1 cellular context compared by ENCODE assay signal in the genomic region with DNA sequence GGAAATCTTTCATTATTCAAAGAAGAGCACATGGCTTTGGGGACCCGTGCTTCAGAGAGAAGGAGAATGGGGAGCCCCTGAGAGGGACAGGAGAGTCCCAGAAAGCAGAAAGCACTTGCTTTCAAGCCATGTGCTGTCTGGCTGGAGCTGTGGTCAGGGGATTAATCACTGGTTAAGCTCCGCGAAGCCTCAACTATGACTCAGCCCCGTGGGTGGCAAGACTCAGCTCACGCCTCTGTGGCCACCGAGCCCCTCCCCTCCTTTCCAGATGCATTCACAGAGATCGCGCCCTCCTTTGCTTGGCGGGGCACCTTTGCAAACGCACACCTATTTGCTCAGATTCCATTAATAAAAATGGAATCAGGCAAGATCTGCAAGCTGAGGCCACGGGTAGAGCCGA.
TF ChIP-seq lines count a peak whose summit lies in the region.

No MANE protein-coding gene starts in this region.

TF ChIP-seq in K562, 482 proteins besides CTCF, POLR2A, EP300 and RAD21 (continued from another document):
- TF ChIP-seq, protein P1, sequence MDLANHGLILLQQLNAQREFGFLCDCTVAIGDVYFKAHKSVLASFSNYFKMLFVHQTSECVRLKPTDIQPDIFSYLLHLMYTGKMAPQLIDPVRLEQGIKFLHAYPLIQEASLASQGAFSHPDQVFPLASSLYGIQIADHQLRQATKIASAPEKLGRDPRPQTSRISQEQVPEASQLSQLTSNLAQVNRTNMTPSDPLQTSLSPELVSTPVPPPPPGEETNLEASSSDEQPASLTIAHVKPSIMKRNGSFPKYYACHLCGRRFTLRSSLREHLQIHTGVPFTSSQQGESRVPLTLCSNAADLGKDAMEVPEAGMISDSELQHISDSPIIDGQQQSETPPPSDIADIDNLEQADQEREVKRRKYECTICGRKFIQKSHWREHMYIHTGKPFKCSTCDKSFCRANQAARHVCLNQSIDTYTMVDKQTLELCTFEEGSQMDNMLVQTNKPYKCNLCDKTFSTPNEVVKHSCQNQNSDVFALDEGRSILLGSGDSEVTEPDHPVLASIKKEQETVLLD (IDR thresholded peaks at IDR 0.05): no peak
- TF ChIP-seq MTF1 (CRISPR knock-in tag; IDR thresholded peaks at IDR 0.05; ENCODE audit: borderline replicate concordance) (no peak), ZNF217 (CRISPR knock-in tag; IDR thresholded peaks at IDR 0.05) (no peak), ZZZ3 (IDR thresholded peaks at IDR 0.05) (no peak), PRMT5 (CRISPR knock-in tag; IDR thresholded peaks at IDR 0.05) (no peak), L3MBTL2 (IDR thresholded peaks at IDR 0.05) (peak; percentile 47; the same call in 1 of the 2 replicates), ARNT (IDR thresholded peaks at IDR 0.05) (no peak), ZSCAN32 (CRISPR knock-in tag; IDR thresholded peaks at IDR 0.05) (no peak), FOSL1 (tag; conservative IDR thresholded peaks at IDR 0.05) (0 out of 2 replicates have a peak, but pooled peaks have one; percentile 34), PCBP2 (IDR thresholded peaks at IDR 0.05; ENCODE audit: low read depth, low read length, poor library complexity, severe bottlenecking) (no peak), CREB3L1 (IDR thresholded peaks at IDR 0.05; ENCODE audit: borderline replicate concordance, low read depth) (no peak), GATA2 (CRISPR knock-in tag; IDR thresholded peaks at IDR 0.05) (no peak), MAFF (IDR thresholded peaks at IDR 0.05; ENCODE audit: low read length) (no peak), JUND (IDR thresholded peaks at IDR 0.05; ENCODE audit: borderline replicate concordance, low read depth, low read length) (peak; percentile 33; the same call in 1 of the 2 replicates), JUND (tag; IDR thresholded peaks at IDR 0.05; ENCODE audit: borderline replicate concordance, low read depth, low read length) (no peak), FUS (optimal IDR thresholded peaks at IDR 0.05; ENCODE audit: low read depth, low read length) (no peak), ATF1 (CRISPR knock-in tag; IDR thresholded peaks at IDR 0.05) (no peak), ATF1 (tag; IDR thresholded peaks at IDR 0.05) (no peak), PHTF2 (CRISPR knock-in tag; IDR thresholded peaks at IDR 0.05) (no peak), ZNF197 (CRISPR knock-in tag; IDR thresholded peaks at IDR 0.05; ENCODE audit: low read depth) (no peak), PBX2 (CRISPR knock-in tag; IDR thresholded peaks at IDR 0.05; ENCODE audit: low read depth) (no peak), PBX2 (tag; conservative IDR thresholded peaks at IDR 0.05; ENCODE audit: low read depth) (no peak), CTBP1 (IDR thresholded peaks at IDR 0.05; ENCODE audit: borderline replicate concordance) (no peak)
- TF ChIP-seq, protein P2, sequence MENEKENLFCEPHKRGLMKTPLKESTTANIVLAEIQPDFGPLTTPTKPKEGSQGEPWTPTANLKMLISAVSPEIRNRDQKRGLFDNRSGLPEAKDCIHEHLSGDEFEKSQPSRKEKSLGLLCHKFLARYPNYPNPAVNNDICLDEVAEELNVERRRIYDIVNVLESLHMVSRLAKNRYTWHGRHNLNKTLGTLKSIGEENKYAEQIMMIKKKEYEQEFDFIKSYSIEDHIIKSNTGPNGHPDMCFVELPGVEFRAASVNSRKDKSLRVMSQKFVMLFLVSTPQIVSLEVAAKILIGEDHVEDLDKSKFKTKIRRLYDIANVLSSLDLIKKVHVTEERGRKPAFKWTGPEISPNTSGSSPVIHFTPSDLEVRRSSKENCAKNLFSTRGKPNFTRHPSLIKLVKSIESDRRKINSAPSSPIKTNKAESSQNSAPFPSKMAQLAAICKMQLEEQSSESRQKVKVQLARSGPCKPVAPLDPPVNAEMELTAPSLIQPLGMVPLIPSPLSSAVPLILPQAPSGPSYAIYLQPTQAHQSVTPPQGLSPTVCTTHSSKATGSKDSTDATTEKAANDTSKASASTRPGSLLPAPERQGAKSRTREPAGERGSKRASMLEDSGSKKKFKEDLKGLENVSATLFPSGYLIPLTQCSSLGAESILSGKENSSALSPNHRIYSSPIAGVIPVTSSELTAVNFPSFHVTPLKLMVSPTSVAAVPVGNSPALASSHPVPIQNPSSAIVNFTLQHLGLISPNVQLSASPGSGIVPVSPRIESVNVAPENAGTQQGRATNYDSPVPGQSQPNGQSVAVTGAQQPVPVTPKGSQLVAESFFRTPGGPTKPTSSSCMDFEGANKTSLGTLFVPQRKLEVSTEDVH (IDR thresholded peaks at IDR 0.05; ENCODE audit: low read depth, partially characterized antibody): no peak
- TF ChIP-seq, protein P3, sequence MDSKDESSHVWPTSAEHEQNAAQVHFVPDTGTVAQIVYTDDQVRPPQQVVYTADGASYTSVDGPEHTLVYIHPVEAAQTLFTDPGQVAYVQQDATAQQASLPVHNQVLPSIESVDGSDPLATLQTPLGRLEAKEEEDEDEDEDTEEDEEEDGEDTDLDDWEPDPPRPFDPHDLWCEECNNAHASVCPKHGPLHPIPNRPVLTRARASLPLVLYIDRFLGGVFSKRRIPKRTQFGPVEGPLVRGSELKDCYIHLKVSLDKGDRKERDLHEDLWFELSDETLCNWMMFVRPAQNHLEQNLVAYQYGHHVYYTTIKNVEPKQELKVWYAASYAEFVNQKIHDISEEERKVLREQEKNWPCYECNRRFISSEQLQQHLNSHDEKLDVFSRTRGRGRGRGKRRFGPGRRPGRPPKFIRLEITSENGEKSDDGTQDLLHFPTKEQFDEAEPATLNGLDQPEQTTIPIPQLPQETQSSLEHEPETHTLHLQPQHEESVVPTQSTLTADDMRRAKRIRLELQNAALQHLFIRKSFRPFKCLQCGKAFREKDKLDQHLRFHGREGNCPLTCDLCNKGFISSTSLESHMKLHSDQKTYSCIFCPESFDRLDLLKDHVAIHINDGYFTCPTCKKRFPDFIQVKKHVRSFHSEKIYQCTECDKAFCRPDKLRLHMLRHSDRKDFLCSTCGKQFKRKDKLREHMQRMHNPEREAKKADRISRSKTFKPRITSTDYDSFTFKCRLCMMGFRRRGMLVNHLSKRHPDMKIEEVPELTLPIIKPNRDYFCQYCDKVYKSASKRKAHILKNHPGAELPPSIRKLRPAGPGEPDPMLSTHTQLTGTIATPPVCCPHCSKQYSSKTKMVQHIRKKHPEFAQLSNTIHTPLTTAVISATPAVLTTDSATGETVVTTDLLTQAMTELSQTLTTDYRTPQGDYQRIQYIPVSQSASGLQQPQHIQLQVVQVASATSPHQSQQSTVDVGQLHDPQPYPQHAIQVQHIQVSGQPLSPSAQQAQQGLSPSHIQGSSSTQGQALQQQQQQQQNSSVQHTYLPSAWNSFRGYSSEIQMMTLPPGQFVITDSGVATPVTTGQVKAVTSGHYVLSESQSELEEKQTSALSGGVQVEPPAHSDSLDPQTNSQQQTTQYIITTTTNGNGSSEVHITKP (IDR thresholded peaks at IDR 0.05; ENCODE audit: partially characterized antibody): no peak
- TF ChIP-seq, protein P4, sequence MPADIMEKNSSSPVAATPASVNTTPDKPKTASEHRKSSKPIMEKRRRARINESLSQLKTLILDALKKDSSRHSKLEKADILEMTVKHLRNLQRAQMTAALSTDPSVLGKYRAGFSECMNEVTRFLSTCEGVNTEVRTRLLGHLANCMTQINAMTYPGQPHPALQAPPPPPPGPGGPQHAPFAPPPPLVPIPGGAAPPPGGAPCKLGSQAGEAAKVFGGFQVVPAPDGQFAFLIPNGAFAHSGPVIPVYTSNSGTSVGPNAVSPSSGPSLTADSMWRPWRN (IDR thresholded peaks at IDR 0.05; ENCODE audit: low read depth): peak; percentile 50; the same call in 1 of the 2 replicates
